1 cellular context compared by ENCODE assay signal in genomic region chr9:115137511-115137910, GRCh38.
TF ChIP-seq lines count a peak whose summit lies in the region.

No MANE protein-coding gene starts in this region.

TF ChIP-seq in WTC11, 78 proteins besides CTCF, POLR2A, EP300 and RAD21:
- no peak for TF ChIP-seq TEAD4 (CRISPR knock-in tag; IDR thresholded peaks at IDR 0.05)
- TF ChIP-seq ATF2 (CRISPR knock-in tag; IDR thresholded peaks at IDR 0.05; ENCODE audit: borderline replicate concordance, low read depth) = no peak
- TF ChIP-seq CBFB (CRISPR knock-in tag; IDR thresholded peaks at IDR 0.05; ENCODE audit: low read depth) = no peak
- no peak for TF ChIP-seq SMAD4 (CRISPR knock-in tag; IDR thresholded peaks at IDR 0.05)
- no peak for TF ChIP-seq MAX (CRISPR knock-in tag; IDR thresholded peaks at IDR 0.05)
- no peak for TF ChIP-seq IRF1 (CRISPR knock-in tag; IDR thresholded peaks at IDR 0.05)
- no peak for TF ChIP-seq TP53 (CRISPR knock-in tag; IDR thresholded peaks at IDR 0.05)
- TF ChIP-seq SP1 (CRISPR knock-in tag; conservative IDR thresholded peaks at IDR 0.05) = no peak
- no peak for TF ChIP-seq GABPB1 (CRISPR knock-in tag; IDR thresholded peaks at IDR 0.05)
- TF ChIP-seq ZNF121 (CRISPR knock-in tag; IDR thresholded peaks at IDR 0.05) = no peak
- no peak for TF ChIP-seq NFATC4 (CRISPR knock-in tag; IDR thresholded peaks at IDR 0.05)
- no peak for TF ChIP-seq ATF3 (CRISPR knock-in tag; conservative IDR thresholded peaks at IDR 0.05)
- no peak for TF ChIP-seq ZNF396 (CRISPR knock-in tag; IDR thresholded peaks at IDR 0.05; ENCODE audit: borderline replicate concordance)
- TF ChIP-seq JAZF1 (CRISPR knock-in tag; IDR thresholded peaks at IDR 0.05) = no peak
- no peak for TF ChIP-seq NR3C1 (CRISPR knock-in tag; conservative IDR thresholded peaks at IDR 0.05; ENCODE audit: low read depth)
- TF ChIP-seq ZBTB21 (CRISPR knock-in tag; IDR thresholded peaks at IDR 0.05; ENCODE audit: borderline replicate concordance) = no peak
- TF ChIP-seq JUN (CRISPR knock-in tag; IDR thresholded peaks at IDR 0.05) = no peak
